Comparison of ENCODE assay signal across 8 cellular contexts in the genomic region with DNA sequence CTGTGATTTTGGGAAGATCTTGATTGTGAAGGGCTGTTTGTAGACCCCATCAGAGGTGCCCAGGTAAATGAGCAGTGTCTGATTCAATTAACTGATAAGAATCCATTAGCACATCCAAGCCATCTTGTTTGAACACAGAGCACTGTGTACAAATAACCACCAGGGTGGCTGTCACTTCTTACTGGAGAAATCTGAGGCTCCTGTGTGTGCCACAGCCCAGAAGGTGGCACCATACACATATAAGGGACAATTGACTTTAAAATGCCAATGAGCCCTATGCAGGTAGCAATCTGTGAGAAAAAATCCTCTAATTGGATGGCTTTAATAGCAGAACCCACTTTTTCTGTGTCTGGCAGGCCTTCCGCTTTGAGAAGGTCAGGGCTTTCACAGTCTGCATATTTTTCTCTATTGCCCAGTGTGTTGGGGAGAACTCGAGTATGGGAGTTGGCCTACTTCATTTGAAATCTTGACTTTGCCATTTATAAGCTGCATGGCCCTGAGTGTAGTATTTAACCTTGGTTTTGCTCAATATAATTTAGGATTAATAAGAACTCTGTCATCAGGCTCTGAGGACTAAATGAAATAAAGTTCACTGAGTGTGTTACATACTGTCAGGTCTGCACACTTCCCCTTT.
DNase-seq lines count a peak whose midpoint lies in the region; ATAC-seq and TF ChIP-seq lines count a peak whose summit lies in the region.

No MANE protein-coding gene starts in this region.

- DNase-seq in 8988T (peak; percentile 16), NCI-H1105 (lab: John Stamatoyannopoulos, UW) (peak; percentile 14), epithelial cell of proximal tubule (ENCODE audit: low read depth) (no peak), GM19238 (ENCODE audit: insufficient read length, low spot score) (no peak), mesenteric fat pad (ENCODE audit: low spot score) (no peak)
- DNase-seq in stimulated activated CD4-positive, alpha-beta T cell treated with anti-CD3 and anti-CD28 coated beads, Interleukin-1b, Interleukin-23, amount 100 ng/mL, for 48 hours, result no peak

- ATAC-seq in GM18508 (IDR thresholded peaks at IDR 0.05; ENCODE audit: insufficient read depth, unreplicated experiment), result peak; percentile 63
- no peak for ATAC-seq in HG02610 (IDR thresholded peaks at IDR 0.05; ENCODE audit: unreplicated experiment)

- no peak overlapping the region for H3K4me3 ChIP-seq in epithelial cell of proximal tubule (ENCODE audit: low read depth, low read length)

- peak; percentile 26 for TF ChIP-seq CTCF in epithelial cell of proximal tubule (conservative IDR thresholded peaks at IDR 0.05; ENCODE audit: low read depth, low read length)

Comparison
In these comparisons a context has a peak if more than half of its experiments do, and no peak if none do; other contexts are left out.
1. DNase-seq: peak in 8988T (single experiment) and NCI-H1105 (single experiment); none in epithelial cell of proximal tubule (single experiment), GM19238 (single experiment), stimulated activated CD4-positive, alpha-beta T cell treated with anti-CD3 and anti-CD28 coated beads, Interleukin-1b, Interleukin-23, amount 100 ng/mL, for 48 hours (single experiment) and mesenteric fat pad (single experiment).